Comparison of ENCODE assay signal across 8 cellular contexts in the genomic region with DNA sequence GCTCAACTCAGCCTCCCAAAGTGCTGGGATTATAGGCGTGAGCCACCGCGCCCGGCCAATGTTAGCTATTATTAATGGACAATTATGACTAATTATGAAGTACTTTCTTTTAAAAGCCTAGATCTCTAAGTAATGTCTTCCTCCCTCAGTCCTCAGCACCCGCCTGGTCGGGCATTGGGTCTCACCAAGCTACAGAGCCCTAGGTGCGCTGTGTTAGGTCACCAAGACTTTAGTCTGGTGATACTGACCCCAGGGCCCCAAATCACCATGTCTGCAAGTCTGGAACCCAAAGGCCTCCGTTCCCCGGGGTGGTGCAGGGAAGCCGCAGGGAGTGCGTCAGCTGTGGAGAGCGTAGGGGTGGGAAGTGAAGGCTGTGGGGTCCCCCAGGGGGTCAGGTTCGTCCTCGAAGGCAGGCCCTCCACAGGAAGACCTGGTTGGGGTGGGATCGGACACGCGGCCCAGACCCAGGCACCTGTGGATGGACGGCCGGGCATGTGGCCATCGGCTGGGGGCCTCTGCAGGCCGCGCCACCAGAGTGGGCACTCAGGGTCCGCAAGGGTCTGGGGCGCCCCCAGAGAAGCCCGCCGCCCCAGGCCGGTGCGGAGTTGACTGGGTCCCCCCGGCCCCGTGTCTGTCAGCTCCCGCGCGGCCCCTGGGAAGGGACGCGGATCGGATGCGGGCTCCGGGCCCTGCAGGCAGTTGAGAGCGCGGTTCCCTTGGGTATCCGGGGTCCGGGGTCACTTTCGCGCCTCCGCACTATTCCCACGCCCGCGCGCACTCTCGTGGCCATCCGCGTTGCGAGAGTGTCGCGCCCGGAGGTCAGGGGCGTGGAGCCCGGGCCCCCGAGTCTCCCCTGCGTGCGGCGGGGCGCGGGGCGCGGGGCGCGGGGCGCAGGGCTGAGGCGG. TPM values are rescaled to one million over a fixed set of nuclear protein-coding genes. Genes with fewer than 3 reads are reported as not detected.
A peak's percentile ranks its signal among the peaks of the same experiment; 100 is the strongest.
DNase-seq lines count a peak whose midpoint lies in the region; ATAC-seq and TF ChIP-seq lines count a peak whose summit lies in the region.

No MANE protein-coding gene starts in this region.

- intact Hi-C loops in Right ventricle myocardium inferior (cut with DNase I) = no loop called here

- peaks cover 30 to 33% (median 30%) of the 10 kb centered on the region in 3 donors for H3K4me1 Mint-ChIP-seq in T-cell

- H3K36me3 ChIP-seq in rectal smooth muscle tissue (ENCODE audit: control insufficient read depth, insufficient read depth, low read length) = no peaks in the 10 kb centered on the region

- peak in 1 of 4 experiments; percentile 1 for ATAC-seq in T-cell (replicated peaks in 1 of 4)
- ATAC-seq in Right ventricle myocardium inferior = peak; percentile 4

- no peak overlapping the region for H3K27ac ChIP-seq in rectal smooth muscle tissue (ENCODE audit: low read depth, low read length)

- no peaks in the 10 kb centered on the region for H3K36me3 Mint-ChIP-seq in T-cell

- H3K27me3 Mint-ChIP-seq in T-cell = no peaks in the 10 kb centered on the region

- peak overlapping the region; percentile 81 to 86 (median 85) for H3K4me3 Mint-ChIP-seq in T-cell

- peak overlapping the region; percentile 4 for H3K9ac ChIP-seq in rectal smooth muscle tissue (ENCODE audit: low read length)

- H3K4me1 ChIP-seq in rectal smooth muscle tissue (ENCODE audit: control insufficient read depth, insufficient read depth, low read length) = peaks cover 17% of the 10 kb centered on the region

- H3K27ac Mint-ChIP-seq in T-cell = peak overlapping the region; percentile 52 to 70

- POLR2A ChIA-PET in T-cell (lab: Charles Lee) = interaction anchor here in 1 of 2 donors (0.6 kb wide), 1 partner anchor 42 kb away, joined by 3 read pairs; no protein-coding TSS in a partner anchor

- no peaks in the 10 kb centered on the region for H3K27me3 ChIP-seq in rectal smooth muscle tissue (ENCODE audit: control insufficient read depth, insufficient read depth, low read length)

- H3K4me3 ChIP-seq in GM12864 (ENCODE audit: low read depth, low read length) = peak overlapping the region; percentile 91
- H3K4me3 ChIP-seq in rectal smooth muscle tissue (ENCODE audit: low read length) = peak overlapping the region; percentile 92

- DNase-seq in GM12864 (ENCODE audit: low read depth) = no peak
- DNase-seq in T-cell = no peak
- no peak for DNase-seq in Right ventricle myocardium inferior (ENCODE audit: missing footprints)
- no peak for DNase-seq in dermis blood vessel endothelial cell
- DNase-seq in cerebellar nuclear complex (lab: John Stamatoyannopoulos, UW) = no peak
- no peak for DNase-seq in activated CD8-positive, alpha-beta memory T cell treated with anti-CD3 and anti-CD28 coated beads for 24 hours
- DNase-seq in NCI-H510A treated with DMSO at 0.1 percent for 48 hours (lab: John Stamatoyannopoulos, UW) = no peak

- TF ChIP-seq CTCF in GM12864 (IDR thresholded peaks at IDR 0.05; ENCODE audit: low read depth, low read length, missing control alignments) = no peak

- H3K9me3 Mint-ChIP-seq in T-cell = no peaks in the 10 kb centered on the region

- CTCF ChIA-PET in T-cell (lab: Charles Lee) = no interaction called here

RNA-seq across cellular contexts. Expression of a gene that starts 0.7 kb away (rescaled TPM):
- total RNA-seq in T-cell (100 to 1,000 TPM in 1 of 5 donors, 10 to 100 TPM in 4; 70.8 to 100 (median 80.2) TPM), Right ventricle myocardium inferior (105 TPM), dermis blood vessel endothelial cell (47.0 and 87.4 TPM in 2 replicates)

RNA-seq across cellular contexts. Expression of a gene that starts 57.9 kb away (rescaled TPM):
- 10 to 100 TPM; 19.0 to 34.7 (median 25.9) TPM for total RNA-seq in T-cell
- 44.1 TPM for total RNA-seq in Right ventricle myocardium inferior
- total RNA-seq in dermis blood vessel endothelial cell = 6.3 and 8.5 TPM in 2 replicates

RNA-seq across cellular contexts. Expression of a gene that starts 58.9 kb away (rescaled TPM):
- total RNA-seq in T-cell = 10 to 100 TPM; 33.9 to 39.3 (median 37.8) TPM
- 9.5 TPM for total RNA-seq in Right ventricle myocardium inferior
- total RNA-seq in dermis blood vessel endothelial cell = 36.1 and 40.6 TPM in 2 replicates

RNA-seq across cellular contexts. Expression of a gene that starts 58.9 kb away (rescaled TPM):
- total RNA-seq in T-cell (1 to 10 TPM in 2 of 5 donors, under 1 TPM in 3; 0.60 to 2.2 (median 0.80) TPM), Right ventricle myocardium inferior (not detected), dermis blood vessel endothelial cell (0.65 and 0.68 TPM in 2 replicates)
